Comparison of ENCODE assay signal across 11 cellular contexts in genomic region chr12:49626169-49626835, GRCh38. TPM values are rescaled to one million over a fixed set of nuclear protein-coding genes. Genes with fewer than 3 reads are reported as not detected.
DNase-seq lines count a peak whose midpoint lies in the region; ATAC-seq and TF ChIP-seq lines count a peak whose summit lies in the region.
"Had no signal": no experiment of that assay in that cellular context is flagged by ENCODE, and none has a peak within 500 bp of the region (broad histone marks: within the 10 kb centered on the region; RNA-seq: fewer than 3 reads in every experiment).

No MANE protein-coding gene starts in this region.

- no peaks in the 10 kb centered on the region for H3K9me3 Mint-ChIP-seq in progenitor cell of endocrine pancreas (ENCODE audit: low read depth)
- H3K9me3 Mint-ChIP-seq: activated naive CD8-positive, alpha-beta T cell treated with anti-CD3 and anti-CD28 coated beads, Interleukin-2, amount 10 ng/mL, durations not matched to agents 7 days and 5 days; nephron progenitor cell had no signal

- ATAC-seq in HG03095 (IDR thresholded peaks at IDR 0.05; ENCODE audit: unreplicated experiment), result no peak

- peaks cover 2% of the 10 kb centered on the region for H3K36me3 Mint-ChIP-seq in progenitor cell of endocrine pancreas (ENCODE audit: insufficient read depth)
- H3K36me3 Mint-ChIP-seq: activated naive CD8-positive, alpha-beta T cell treated with anti-CD3 and anti-CD28 coated beads, Interleukin-2, amount 10 ng/mL, durations not matched to agents 7 days and 5 days had no signal

- no peak overlapping the region for H3K27ac Mint-ChIP-seq in progenitor cell of endocrine pancreas
- H3K27ac Mint-ChIP-seq: activated naive CD8-positive, alpha-beta T cell treated with anti-CD3 and anti-CD28 coated beads, Interleukin-2, amount 10 ng/mL, durations not matched to agents 7 days and 5 days; nephron progenitor cell had no signal

- no peak for TF ChIP-seq CTCF in progenitor cell of endocrine pancreas (IDR thresholded peaks at IDR 0.05; ENCODE audit: unreplicated experiment)

- peaks cover 12% of the 10 kb centered on the region for H3K4me1 Mint-ChIP-seq in progenitor cell of endocrine pancreas (ENCODE audit: low read depth)

- peak; percentile 20 for DNase-seq in activated naive CD4-positive, alpha-beta T cell treated with Interleukin-2 at 50 U/mL for 16 hours
- DNase-seq in activated naive CD4-positive, alpha-beta T cell (lab: John Stamatoyannopoulos, UW), result no peak
- DNase-seq in NAMALWA (ENCODE audit: low spot score) (peak; percentile 23), ecto neural progenitor cell (ENCODE audit: low spot score) (peak; percentile 26), progenitor cell of endocrine pancreas (ENCODE audit: low spot score, unreplicated experiment) (no peak), mesenteric fat pad (ENCODE audit: low spot score) (no peak)
- DNase-seq in stimulated activated CD4-positive, alpha-beta T cell treated with anti-CD3 and anti-CD28 coated beads, Interleukin-2, amount 100 ng/mL, for 4 hours (ENCODE audit: low read depth), result peak; percentile 21
- DNase-seq: activated naive CD8-positive, alpha-beta T cell treated with anti-CD3 and anti-CD28 coated beads, Interleukin-2, amount 10 ng/mL, durations not matched to agents 7 days and 5 days; NCI-H2081 treated with DMSO at 0.1 percent for 48 hours; nephron progenitor cell had no signal

- no peaks in the 10 kb centered on the region for H3K27me3 Mint-ChIP-seq in progenitor cell of endocrine pancreas

- no peak overlapping the region for H3K4me3 Mint-ChIP-seq in progenitor cell of endocrine pancreas (ENCODE audit: low read depth)
- H3K4me3 Mint-ChIP-seq: activated naive CD8-positive, alpha-beta T cell treated with anti-CD3 and anti-CD28 coated beads, Interleukin-2, amount 10 ng/mL, durations not matched to agents 7 days and 5 days; nephron progenitor cell had no signal

RNA-seq across cellular contexts. Expression of gene PRPF40B, which starts 2.9 kb away (rescaled TPM):
- total RNA-seq in progenitor cell of endocrine pancreas (57.4 and 63.4 TPM in 2 replicates), mesenteric fat pad (13.7 TPM)

RNA-seq across cellular contexts. Expression of gene FAM186B, which starts 20.9 kb away (rescaled TPM):
- total RNA-seq in progenitor cell of endocrine pancreas (0.20 and 0.24 TPM in 2 replicates), mesenteric fat pad (0.55 TPM)

RNA-seq across cellular contexts. Expression of gene MCRS1, which starts 58.4 kb away (rescaled TPM):
- total RNA-seq in progenitor cell of endocrine pancreas (88.1 and 92.6 TPM in 2 replicates), mesenteric fat pad (35.1 TPM)

Comparison
In these comparisons a context has a peak if more than half of its experiments do, and no peak if none do; other contexts are left out.
1. DNase-seq: peak in activated naive CD4-positive, alpha-beta T cell treated with Interleukin-2 at 50 U/mL for 16 hours (single experiment), NAMALWA (single experiment), ecto neural progenitor cell (single experiment) and stimulated activated CD4-positive, alpha-beta T cell treated with anti-CD3 and anti-CD28 coated beads, Interleukin-2, amount 100 ng/mL, for 4 hours (single experiment); none in activated naive CD4-positive, alpha-beta T cell (0 of 4), progenitor cell of endocrine pancreas (single experiment) and mesenteric fat pad (single experiment).